Comparison of ENCODE assay signal across 1 cellular context in genomic region chr4:8729408-8730149, GRCh38.
TF ChIP-seq lines count a peak whose summit lies in the region.

No MANE protein-coding gene starts in this region.

TF ChIP-seq in SK-N-SH, 30 proteins besides CTCF, POLR2A, EP300 and RAD21 (continued from another document):
- TF ChIP-seq, protein P1, sequence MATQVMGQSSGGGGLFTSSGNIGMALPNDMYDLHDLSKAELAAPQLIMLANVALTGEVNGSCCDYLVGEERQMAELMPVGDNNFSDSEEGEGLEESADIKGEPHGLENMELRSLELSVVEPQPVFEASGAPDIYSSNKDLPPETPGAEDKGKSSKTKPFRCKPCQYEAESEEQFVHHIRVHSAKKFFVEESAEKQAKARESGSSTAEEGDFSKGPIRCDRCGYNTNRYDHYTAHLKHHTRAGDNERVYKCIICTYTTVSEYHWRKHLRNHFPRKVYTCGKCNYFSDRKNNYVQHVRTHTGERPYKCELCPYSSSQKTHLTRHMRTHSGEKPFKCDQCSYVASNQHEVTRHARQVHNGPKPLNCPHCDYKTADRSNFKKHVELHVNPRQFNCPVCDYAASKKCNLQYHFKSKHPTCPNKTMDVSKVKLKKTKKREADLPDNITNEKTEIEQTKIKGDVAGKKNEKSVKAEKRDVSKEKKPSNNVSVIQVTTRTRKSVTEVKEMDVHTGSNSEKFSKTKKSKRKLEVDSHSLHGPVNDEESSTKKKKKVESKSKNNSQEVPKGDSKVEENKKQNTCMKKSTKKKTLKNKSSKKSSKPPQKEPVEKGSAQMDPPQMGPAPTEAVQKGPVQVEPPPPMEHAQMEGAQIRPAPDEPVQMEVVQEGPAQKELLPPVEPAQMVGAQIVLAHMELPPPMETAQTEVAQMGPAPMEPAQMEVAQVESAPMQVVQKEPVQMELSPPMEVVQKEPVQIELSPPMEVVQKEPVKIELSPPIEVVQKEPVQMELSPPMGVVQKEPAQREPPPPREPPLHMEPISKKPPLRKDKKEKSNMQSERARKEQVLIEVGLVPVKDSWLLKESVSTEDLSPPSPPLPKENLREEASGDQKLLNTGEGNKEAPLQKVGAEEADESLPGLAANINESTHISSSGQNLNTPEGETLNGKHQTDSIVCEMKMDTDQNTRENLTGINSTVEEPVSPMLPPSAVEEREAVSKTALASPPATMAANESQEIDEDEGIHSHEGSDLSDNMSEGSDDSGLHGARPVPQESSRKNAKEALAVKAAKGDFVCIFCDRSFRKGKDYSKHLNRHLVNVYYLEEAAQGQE (IDR thresholded peaks at IDR 0.05; ENCODE audit: low read depth, low read length), result no peak
- TF ChIP-seq GATA2 (CRISPR knock-in tag; IDR thresholded peaks at IDR 0.05) (no peak), ELF1 (IDR thresholded peaks at IDR 0.05) (no peak), CHD2 (IDR thresholded peaks at IDR 0.05; ENCODE audit: low read length, partially characterized antibody) (no peak), NRF1 (IDR thresholded peaks at IDR 0.05; ENCODE audit: low read depth, low read length) (no peak), YY1 (IDR thresholded peaks at IDR 0.05; ENCODE audit: low read depth) (no peak), SMC3 (IDR thresholded peaks at IDR 0.05; ENCODE audit: low read depth, low read length) (no peak), FOXJ3 (CRISPR knock-in tag; IDR thresholded peaks at IDR 0.05) (no peak), GABPA (IDR thresholded peaks at IDR 0.05; ENCODE audit: low read depth) (no peak)
- TF ChIP-seq, protein P2, sequence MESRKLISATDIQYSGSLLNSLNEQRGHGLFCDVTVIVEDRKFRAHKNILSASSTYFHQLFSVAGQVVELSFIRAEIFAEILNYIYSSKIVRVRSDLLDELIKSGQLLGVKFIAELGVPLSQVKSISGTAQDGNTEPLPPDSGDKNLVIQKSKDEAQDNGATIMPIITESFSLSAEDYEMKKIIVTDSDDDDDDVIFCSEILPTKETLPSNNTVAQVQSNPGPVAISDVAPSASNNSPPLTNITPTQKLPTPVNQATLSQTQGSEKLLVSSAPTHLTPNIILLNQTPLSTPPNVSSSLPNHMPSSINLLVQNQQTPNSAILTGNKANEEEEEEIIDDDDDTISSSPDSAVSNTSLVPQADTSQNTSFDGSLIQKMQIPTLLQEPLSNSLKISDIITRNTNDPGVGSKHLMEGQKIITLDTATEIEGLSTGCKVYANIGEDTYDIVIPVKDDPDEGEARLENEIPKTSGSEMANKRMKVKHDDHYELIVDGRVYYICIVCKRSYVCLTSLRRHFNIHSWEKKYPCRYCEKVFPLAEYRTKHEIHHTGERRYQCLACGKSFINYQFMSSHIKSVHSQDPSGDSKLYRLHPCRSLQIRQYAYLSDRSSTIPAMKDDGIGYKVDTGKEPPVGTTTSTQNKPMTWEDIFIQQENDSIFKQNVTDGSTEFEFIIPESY (IDR thresholded peaks at IDR 0.05; ENCODE audit: borderline replicate concordance, low read depth), result no peak
